9 cellular contexts compared by ENCODE assay signal in the genomic region with DNA sequence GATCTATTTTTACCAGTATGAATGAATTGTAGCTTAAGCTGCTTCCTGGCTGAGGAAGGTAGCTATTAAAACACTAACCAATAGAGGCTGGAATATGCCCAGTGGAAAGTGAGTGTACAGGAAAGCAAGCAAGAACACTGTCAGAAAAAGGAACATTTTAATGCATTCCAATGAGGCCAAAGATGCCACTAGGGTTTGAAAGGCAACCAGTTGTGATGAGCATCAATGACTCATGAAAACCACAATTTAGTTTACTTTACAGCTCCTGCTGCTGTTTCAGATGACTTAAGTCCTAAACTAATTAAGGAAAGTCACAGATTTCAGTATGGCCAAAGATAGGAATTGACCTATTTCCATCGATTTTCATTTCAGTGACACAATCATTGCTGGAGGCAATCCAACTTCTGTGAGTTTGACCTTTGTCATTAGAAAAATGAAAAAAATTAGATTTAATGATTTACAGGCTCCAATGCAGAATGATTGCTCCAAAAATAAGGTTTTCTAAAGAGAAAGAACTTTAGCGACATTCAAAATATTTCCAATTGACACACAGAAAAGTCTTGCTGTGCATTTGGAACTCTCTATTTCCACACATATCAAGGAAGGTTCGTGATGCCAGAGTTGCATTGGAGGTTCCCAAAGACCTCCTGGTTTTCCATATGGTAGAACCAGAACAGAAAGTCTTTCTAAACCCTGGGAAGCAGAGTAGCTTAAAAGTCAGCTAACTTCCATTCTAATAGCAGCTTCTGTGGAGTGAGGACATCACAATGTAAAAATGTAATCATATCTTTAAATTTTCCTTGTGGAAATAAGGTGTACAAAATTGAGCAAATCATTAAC.
DNase-seq lines count a peak whose midpoint lies in the region; ATAC-seq and TF ChIP-seq lines count a peak whose summit lies in the region.
"Had no signal": no experiment of that assay in that cellular context is flagged by ENCODE, and none has a peak within 500 bp of the region (broad histone marks: within the 10 kb centered on the region; RNA-seq: fewer than 3 reads in every experiment).

No MANE protein-coding gene starts in this region.

- no peaks in the 10 kb centered on the region for H3K36me3 ChIP-seq in SJSA1
- H3K36me3 ChIP-seq in suprapubic skin, result no peaks in the 10 kb centered on the region

- no peak for TF ChIP-seq EP300 in suprapubic skin (IDR thresholded peaks at IDR 0.05)

- no peak overlapping the region for H3K4me3 ChIP-seq in SJSA1
- H3K4me3 ChIP-seq in fibroblast of pulmonary artery (replicated peaks; ENCODE audit: low read depth, low read length), result no peak overlapping the region
- H3K4me3 ChIP-seq in suprapubic skin, result no peak overlapping the region
- H3K4me3 ChIP-seq: SK-N-MC had no signal

- peaks cover 15% of the 10 kb centered on the region for H3K27me3 Mint-ChIP-seq in stimulated activated memory B cell treated with anti-CD40 and anti-IgM and Interleukin-4, amounts not matched to agents 10 μg/mL and 1 μg/mL and 100 μg/mL, for 72 hours

- H3K27me3 ChIP-seq in SJSA1 (replicated peaks), result no peaks in the 10 kb centered on the region
- H3K27me3 ChIP-seq in suprapubic skin, result no peaks in the 10 kb centered on the region

- H3K9me3 Mint-ChIP-seq in stimulated activated memory B cell treated with anti-CD40 and anti-IgM and Interleukin-4, amounts not matched to agents 10 μg/mL and 1 μg/mL and 100 μg/mL, for 72 hours, result no peaks in the 10 kb centered on the region

- 49% methylated on average over 3 of the region's 3 CpGs for WGBS in suprapubic skin

- H3K27ac ChIP-seq in SJSA1 (peak overlapping the region; percentile 42), suprapubic skin (peak overlapping the region; percentile 47)
- H3K27ac ChIP-seq: SK-N-MC had no signal

- no peak for TF ChIP-seq CTCF in fibroblast of pulmonary artery (IDR thresholded peaks at IDR 0.05; ENCODE audit: low read length, missing control alignments)
- no peak for TF ChIP-seq CTCF in suprapubic skin (IDR thresholded peaks at IDR 0.05)

- H3K9me3 ChIP-seq in SJSA1 (replicated peaks), result no peaks in the 10 kb centered on the region
- no peaks in the 10 kb centered on the region for H3K9me3 ChIP-seq in suprapubic skin

- H3K4me1 ChIP-seq in SJSA1 (replicated peaks) (peaks cover 25% of the 10 kb centered on the region), suprapubic skin (peaks cover 10% of the 10 kb centered on the region)

- no peaks in the 10 kb centered on the region for H3K36me3 Mint-ChIP-seq in stimulated activated memory B cell treated with anti-CD40 and anti-IgM and Interleukin-4, amounts not matched to agents 10 μg/mL and 1 μg/mL and 100 μg/mL, for 72 hours

- DNase-seq in HCEC 1CT (peak; percentile 99), SJSA1 (ENCODE audit: low read depth in 1 of 2, low spot score in 2 of 2) (peak; percentile 61 to 85), fibroblast of pulmonary artery (ENCODE audit: low read depth) (peak; percentile 88), suprapubic skin (ENCODE audit: low spot score in 2 of 2) (no peak)
- DNase-seq: activated gamma-delta T cell had no signal

- TF ChIP-seq POLR2A in suprapubic skin (IDR thresholded peaks at IDR 0.05), result no peak

- H3K4me1 Mint-ChIP-seq in stimulated activated memory B cell treated with anti-CD40 and anti-IgM and Interleukin-4, amounts not matched to agents 10 μg/mL and 1 μg/mL and 100 μg/mL, for 72 hours, result no peaks in the 10 kb centered on the region

- no peak for ATAC-seq in stimulated activated memory B cell treated with anti-CD40 and anti-IgM and Interleukin-4, amounts not matched to agents 10 μg/mL and 1 μg/mL and 100 μg/mL, for 72 hours
- no peak for ATAC-seq in GM18907 (IDR thresholded peaks at IDR 0.05; ENCODE audit: unreplicated experiment)
- ATAC-seq in GM21526 (IDR thresholded peaks at IDR 0.05; ENCODE audit: low FRiP score, unreplicated experiment), result no peak

- H3K4me3 Mint-ChIP-seq in stimulated activated memory B cell treated with anti-CD40 and anti-IgM and Interleukin-4, amounts not matched to agents 10 μg/mL and 1 μg/mL and 100 μg/mL, for 72 hours, result no peak overlapping the region

- H3K27ac Mint-ChIP-seq in stimulated activated memory B cell treated with anti-CD40 and anti-IgM and Interleukin-4, amounts not matched to agents 10 μg/mL and 1 μg/mL and 100 μg/mL, for 72 hours, result no peak overlapping the region

Comparison
In these comparisons a context has a peak if more than half of its experiments do, and no peak if none do; other contexts are left out.
1. DNase-seq: peak in HCEC 1CT (single experiment), SJSA1 (2 of 2) and fibroblast of pulmonary artery (single experiment); none in suprapubic skin (0 of 2).